29 cellular contexts compared by ENCODE assay signal in genomic region chr22:20010307-20011122, GRCh38. TPM values are rescaled to one million over a fixed set of nuclear protein-coding genes. Genes with fewer than 3 reads are reported as not detected.
DNase-seq lines count a peak whose midpoint lies in the region; ATAC-seq, FAIRE-seq and TF ChIP-seq lines count a peak whose summit lies in the region.
"Had no signal": no experiment of that assay in that cellular context is flagged by ENCODE, and none has a peak within 500 bp of the region (broad histone marks: within the 10 kb centered on the region; RNA-seq: fewer than 3 reads in every experiment).

No MANE protein-coding gene starts in this region.

- H3K27me3 ChIP-seq in mammary epithelial cell (ENCODE audit: insufficient read depth, low read length) (no peaks in the 10 kb centered on the region), endodermal cell (ENCODE audit: control insufficient read depth, insufficient read depth, low read length, poor library complexity, severe bottlenecking) (peaks cover 12% of the 10 kb centered on the region), HepG2 (ENCODE audit: control insufficient read depth in 1 of 2, insufficient read depth in 2 of 2, low read length in 2 of 2) (no peaks in the 10 kb centered on the region; a peak in 1 of 5 replicates), tibial nerve (no peaks in the 10 kb centered on the region)
- H3K27me3 ChIP-seq: gastroesophageal sphincter, sigmoid colon, testis had no signal

- no peak overlapping the region for H3K4me3 ChIP-seq in mammary epithelial cell (replicated peaks in 1 of 3; ENCODE audit: insufficient read depth in 1 of 3, low read depth in 2 of 3, low read length in 3 of 3)
- no peak overlapping the region for H3K4me3 ChIP-seq in endodermal cell (ENCODE audit: low read length)
- H3K4me3 ChIP-seq in HepG2 (replicated peaks in 1 of 3; ENCODE audit: insufficient read depth in 1 of 3, low read depth in 2 of 3, low read length in 3 of 3): no peak overlapping the region
- H3K4me3 ChIP-seq in tibial nerve: no peak overlapping the region
- H3K4me3 ChIP-seq: gastroesophageal sphincter, lower lobe of right lung, sigmoid colon, SJSA1, testis had no signal

- DNase-seq in mammary epithelial cell (peak; percentile 58), MCF 10A (ENCODE audit: unreplicated experiment) (no peak), endodermal cell (peak; percentile 35), HepG2 (ENCODE audit: low spot score) (peak; percentile 79), tibial nerve (ENCODE audit: low spot score in 2 of 2) (no peak), H54 (ENCODE audit: insufficient read length, low spot score) (no peak), DMS153 (lab: John Stamatoyannopoulos, UW) (no peak), T-helper 1 cell (no peak)
- DNase-seq: activated CD8-positive, alpha-beta T cell treated with anti-CD3 and anti-CD28 coated beads for 36 hours; activated naive CD8-positive, alpha-beta T cell treated with anti-CD3 and anti-CD28 coated beads for 36 hours; CD4-positive, alpha-beta T cell; central memory CD4-positive, alpha-beta T cell; EL; KG1; lower lobe of right lung; NCI-H1417; NCI-H2081 treated with DMSO at 0.1 percent for 48 hours; NCI-H226; sigmoid colon; stimulated activated naive CD4-positive, alpha-beta T cell; testis had no signal

- CTCF ChIA-PET in mammary epithelial cell (lab: Charles Lee; ENCODE audit: low non-redundant PET): no interaction called here
- CTCF ChIA-PET in MCF 10A (lab: Yijun Ruan, JAX): interaction anchor here (0.6 kb wide), 1 partner anchor 9 kb away, joined by 3 read pairs; no protein-coding TSS in a partner anchor
- CTCF ChIA-PET in HepG2 (lab: Yijun Ruan, JAX; ENCODE audit: low intra/inter-chr PET ratio, low total read pairs): interaction anchor here (1.2 kb wide), 1 partner anchor 40 kb away, joined by 3 read pairs; no protein-coding TSS in a partner anchor

- H3K79me2 ChIP-seq in mammary epithelial cell (ENCODE audit: insufficient read depth, low read length) (no peaks in the 10 kb centered on the region), HepG2 (ENCODE audit: insufficient read depth, low read length) (peaks cover 10% of the 10 kb centered on the region)

- peak; percentile 83 for ATAC-seq in HepG2
- ATAC-seq: activated CD8-positive, alpha-beta T cell treated with anti-CD3 and anti-CD28 coated beads for 36 hours; gastroesophageal sphincter; lower lobe of right lung; natural killer cell treated with Interleukin-12 subunit alpha and Interleukin-12 subunit beta and Interleukin-15 and Interleukin-18, amount 100 ng/mL, for 72 hours had no signal

- no peaks in the 10 kb centered on the region for H3K9me3 ChIP-seq in mammary epithelial cell (replicated peaks; ENCODE audit: insufficient read depth, low read length)
- no peaks in the 10 kb centered on the region for H3K9me3 ChIP-seq in endodermal cell (ENCODE audit: control insufficient read depth, low read length)
- no peaks in the 10 kb centered on the region for H3K9me3 ChIP-seq in HepG2 (ENCODE audit: low read length)
- H3K9me3 ChIP-seq in tibial nerve: no peaks in the 10 kb centered on the region
- H3K9me3 ChIP-seq: gastroesophageal sphincter, lower lobe of right lung, sigmoid colon, SJSA1, testis had no signal

- BruUV-seq in mammary epithelial cell (replicated peaks; lab: Mats Ljungman, UMichigan): no TSS peak
- BruUV-seq in MCF 10A (replicated peaks; lab: Mats Ljungman, UMichigan): no TSS peak
- no TSS peak for BruUV-seq in HepG2 (replicated peaks; lab: Mats Ljungman, UMichigan)

- H3K4me3 Mint-ChIP-seq in MCF 10A (ENCODE audit: unreplicated experiment) (no peak overlapping the region), endodermal cell (no peak overlapping the region)
- H3K4me3 Mint-ChIP-seq: activated CD8-positive, alpha-beta T cell treated with anti-CD3 and anti-CD28 coated beads for 36 hours; activated naive CD8-positive, alpha-beta T cell treated with anti-CD3 and anti-CD28 coated beads for 36 hours; CD4-positive, alpha-beta T cell; dendritic cell treated with granulocyte-macrophage colony-stimulating factor and Interleukin-4, amounts not matched to agents 40 ng/mL and 50 ng/mL, for 4 days; natural killer cell treated with Interleukin-12 subunit alpha and Interleukin-12 subunit beta and Interleukin-15 and Interleukin-18, amount 100 ng/mL, for 72 hours had no signal

- H3K36me3 Mint-ChIP-seq in MCF 10A (ENCODE audit: insufficient read depth, unreplicated experiment): no peaks in the 10 kb centered on the region
- H3K36me3 Mint-ChIP-seq in endodermal cell (ENCODE audit: low read depth): no peaks in the 10 kb centered on the region
- H3K36me3 Mint-ChIP-seq: activated naive CD8-positive, alpha-beta T cell treated with anti-CD3 and anti-CD28 coated beads for 36 hours; natural killer cell treated with Interleukin-12 subunit alpha and Interleukin-12 subunit beta and Interleukin-15 and Interleukin-18, amount 100 ng/mL, for 72 hours had no signal

- H2AFZ ChIP-seq in mammary epithelial cell (ENCODE audit: low read depth, low read length) (peak overlapping the region; percentile 51), HepG2 (ENCODE audit: low read length) (no peak overlapping the region)

- H3K27me3 Mint-ChIP-seq in MCF 10A (ENCODE audit: insufficient read depth, unreplicated experiment) (no peaks in the 10 kb centered on the region), endodermal cell (ENCODE audit: insufficient read depth) (peaks cover 13% of the 10 kb centered on the region)
- H3K27me3 Mint-ChIP-seq: natural killer cell treated with Interleukin-12 subunit alpha and Interleukin-12 subunit beta and Interleukin-15 and Interleukin-18, amount 100 ng/mL, for 72 hours had no signal

- no peaks in the 10 kb centered on the region for H3K36me3 ChIP-seq in mammary epithelial cell (ENCODE audit: insufficient read depth, low read length)
- no peaks in the 10 kb centered on the region for H3K36me3 ChIP-seq in endodermal cell (ENCODE audit: control insufficient read depth, insufficient read depth, low read length)
- no peaks in the 10 kb centered on the region; a peak in 1 of 5 replicates for H3K36me3 ChIP-seq in HepG2 (replicated peaks in 1 of 2; ENCODE audit: control insufficient read depth in 1 of 2, insufficient read depth in 2 of 2, low read length in 2 of 2)
- no peaks in the 10 kb centered on the region for H3K36me3 ChIP-seq in tibial nerve
- H3K36me3 ChIP-seq: gastroesophageal sphincter, lower lobe of right lung, sigmoid colon, SJSA1 had no signal

- H3K4me2 ChIP-seq in mammary epithelial cell (ENCODE audit: insufficient read depth, low read depth, low read length): no peak overlapping the region
- 0 out of 2 replicates have a peak overlapping the region, but pooled peaks have one; percentile 9 for H3K4me2 ChIP-seq in HepG2 (ENCODE audit: low read depth, low read length)

- H3K4me1 Mint-ChIP-seq in MCF 10A (ENCODE audit: insufficient read depth, unreplicated experiment) (peaks cover 9% of the 10 kb centered on the region), endodermal cell (peaks cover 4% of the 10 kb centered on the region)
- H3K4me1 Mint-ChIP-seq: activated naive CD8-positive, alpha-beta T cell treated with anti-CD3 and anti-CD28 coated beads for 36 hours had no signal

- H3K9me3 Mint-ChIP-seq in MCF 10A (ENCODE audit: unreplicated experiment) (no peaks in the 10 kb centered on the region), endodermal cell (peaks cover 2% of the 10 kb centered on the region)
- H3K9me3 Mint-ChIP-seq: activated CD8-positive, alpha-beta T cell treated with anti-CD3 and anti-CD28 coated beads for 36 hours; activated naive CD8-positive, alpha-beta T cell treated with anti-CD3 and anti-CD28 coated beads for 36 hours; CD4-positive, alpha-beta T cell; dendritic cell treated with granulocyte-macrophage colony-stimulating factor and Interleukin-4, amounts not matched to agents 40 ng/mL and 50 ng/mL, for 4 days; natural killer cell treated with Interleukin-12 subunit alpha and Interleukin-12 subunit beta and Interleukin-15 and Interleukin-18, amount 100 ng/mL, for 72 hours had no signal

- H3K27ac ChIP-seq in mammary epithelial cell (ENCODE audit: insufficient read depth, low read depth, low read length) (no peak overlapping the region), endodermal cell (ENCODE audit: low read depth, low read length) (no peak overlapping the region), HepG2 (ENCODE audit: extremely low read length, insufficient read depth, low read length) (peak overlapping the region; percentile 38), tibial nerve (peak overlapping the region in 3 of 4 donors; percentile 15 to 81 (median 23))
- H3K27ac ChIP-seq: 22Rv1, gastroesophageal sphincter, lower lobe of right lung, sigmoid colon, SJSA1, testis had no signal

- POLR2A ChIA-PET in MCF 10A (lab: Yijun Ruan, JAX) (interaction anchor here (1.5 kb wide), 1 partner anchor 12 kb away, joined by 6 read pairs; no protein-coding TSS in a partner anchor), HepG2 (lab: Yijun Ruan, JAX) (interaction anchor here (0.7 to 1.0 kb wide), 2 partner anchors 48 to 107 kb away, joined by 3 to 6 read pairs; partner anchors contain the start of gene TRMT2A)

- in situ Hi-C loops in mammary epithelial cell (cut with MboI; ENCODE audit: low sequenced_read_pairs in 2 of 2): loop anchor here in 1 of 2 donors (5.0 kb wide), 1 partner anchor 38 kb away; no protein-coding TSS in a partner anchor
- in situ Hi-C loops in HepG2 (cut with HindIII; ENCODE audit: extremely low pct_ligation_motif_present, low pct_unique_long_range_greater_than_20kb): loop anchor here (5.0 kb wide), 1 partner anchor 38 kb away; no protein-coding TSS in a partner anchor

- 41% methylated on average over 9 of the region's 14 CpGs for WGBS in mammary epithelial cell (ENCODE audit: low coverage, missing lambda C conversion rate)
- 84 to 89% methylated on average over 7 to 14 of the region's 14 CpGs for WGBS in endodermal cell (ENCODE audit: insufficient coverage in 1 of 2, insufficient read length in 1 of 2), 2 experiments
- 85% methylated on average over 4 of the region's 14 CpGs for WGBS in HepG2 (ENCODE audit: low lambda C conversion rate)
- WGBS in tibial nerve, 2 donors: 78 to 86% methylated on average over 12 to 13 of the region's 14 CpGs

- TF ChIP-seq CTCF in mammary epithelial cell (conservative IDR thresholded peaks at IDR 0.05 in 1 of 2, IDR thresholded peaks at IDR 0.05 in 1 of 2; ENCODE audit: extremely low read depth in 1 of 2, insufficient read depth in 1 of 2, low read depth in 1 of 2, low read length in 2 of 2): no peak
- no peak for TF ChIP-seq CTCF in MCF 10A (IDR thresholded peaks at IDR 0.05; ENCODE audit: unreplicated experiment)
- no peak for TF ChIP-seq CTCF in endodermal cell (conservative IDR thresholded peaks at IDR 0.05)
- TF ChIP-seq CTCF in HepG2 (CRISPR knock-in tag; IDR thresholded peaks at IDR 0.05): no peak; the same call in 1 of the 2 replicates
- TF ChIP-seq CTCF in tibial nerve (IDR thresholded peaks at IDR 0.05): no peak

- TF ChIP-seq EP300 in HepG2 (IDR thresholded peaks at IDR 0.05; ENCODE audit: low read depth in 2 of 2, low read length in 2 of 2) (no peak), HepG2 (CRISPR knock-in tag; IDR thresholded peaks at IDR 0.05; ENCODE audit: borderline replicate concordance) (0 out of 2 replicates have a peak, but pooled peaks have one; percentile 44), tibial nerve (IDR thresholded peaks at IDR 0.05) (no peak)

- H3K4me1 ChIP-seq in mammary epithelial cell (ENCODE audit: insufficient read depth, low read length) (peaks cover 24% of the 10 kb centered on the region), endodermal cell (ENCODE audit: control insufficient read depth, insufficient read depth, low read length) (peaks cover 5% of the 10 kb centered on the region), HepG2 (ENCODE audit: insufficient read depth, low read length) (peaks cover 54% of the 10 kb centered on the region), tibial nerve (peaks cover 0 to 49% (median 8%) of the 10 kb centered on the region in 4 donors)
- H3K4me1 ChIP-seq: SJSA1 had no signal

- H3K9ac ChIP-seq in mammary epithelial cell (ENCODE audit: insufficient read depth, low read length) (no peak overlapping the region), endodermal cell (ENCODE audit: extremely low read depth, low read length, poor library complexity, severe bottlenecking) (no peak overlapping the region), HepG2 (ENCODE audit: insufficient read depth, low read depth, low read length) (peak overlapping the region; percentile 3)

- intact Hi-C loops in mammary epithelial cell (cut with micrococcal nuclease) (no loop called here), MCF 10A (cut with micrococcal nuclease) (no loop called here), HepG2 (cut with micrococcal nuclease; ENCODE audit: unreplicated experiment) (loop anchor here (10.0 kb wide), 1 partner anchor 64 kb away; no protein-coding TSS in a partner anchor)

- no peak for TF ChIP-seq POLR2A in HepG2 (IDR thresholded peaks at IDR 0.05; ENCODE audit: insufficient read depth in 1 of 2, low read depth in 2 of 2, low read length in 2 of 2)
- TF ChIP-seq POLR2A in tibial nerve (IDR thresholded peaks at IDR 0.05): no peak
- no peak for TF ChIP-seq POLR2A in H54 (IDR thresholded peaks at IDR 0.05; ENCODE audit: low read depth, low read length)

- FAIRE-seq in HepG2 (lab: Jason Lieb, UNC) (peak; percentile 85), H54 (lab: Jason Lieb, UNC) (no peak)
- FAIRE-seq: astrocyte, RCC 7860, TTC549 had no signal

- dilution Hi-C loops in mammary epithelial cell (cut with HindIII; ENCODE audit: low sequenced_read_pairs): no loop called here

- H3K27ac Mint-ChIP-seq in MCF 10A (ENCODE audit: low read depth, unreplicated experiment): no peak overlapping the region
- no peak overlapping the region for H3K27ac Mint-ChIP-seq in endodermal cell
- H3K27ac Mint-ChIP-seq: activated CD8-positive, alpha-beta T cell treated with anti-CD3 and anti-CD28 coated beads for 36 hours; activated naive CD8-positive, alpha-beta T cell treated with anti-CD3 and anti-CD28 coated beads for 36 hours; CD4-positive, alpha-beta T cell; dendritic cell treated with granulocyte-macrophage colony-stimulating factor and Interleukin-4, amounts not matched to agents 40 ng/mL and 50 ng/mL, for 4 days had no signal

- TF ChIP-seq RAD21 in HepG2 (CRISPR knock-in tag; IDR thresholded peaks at IDR 0.05): no peak

- H4K20me1 ChIP-seq in mammary epithelial cell (ENCODE audit: insufficient read depth, low read length) (no peaks in the 10 kb centered on the region), HepG2 (ENCODE audit: insufficient read depth, low read length) (no peaks in the 10 kb centered on the region)

RNA-seq across cellular contexts. Expression of gene ARVCF, which starts 6.1 kb away (rescaled TPM):
- total RNA-seq in mammary epithelial cell (10 to 100 TPM; 16.4 to 34.3 TPM), MCF 10A (2022) (7.5 and 11.8 TPM in 2 replicates), endodermal cell (10 to 100 TPM; 48.3 to 61.3 TPM), HepG2 (2016; rRNA removed; fragmentation: Illumina TruSeq; extraction: Trizol) (10.4 and 17.7 TPM in 2 replicates), tibial nerve (10 to 100 TPM; 47.5 to 98.3 (median 80.6) TPM)
- polyA plus RNA-seq in mammary epithelial cell (6.0 TPM), HepG2 (2011; rRNA removed) (16.4 and 23.8 TPM in 2 replicates)
- 2.3 TPM for polyA minus RNA-seq in mammary epithelial cell
- 71.1 TPM for polyA plus RNA-seq in endodermal cell (2013, experiment 1 of 2)
- 66.0 TPM for polyA plus RNA-seq in endodermal cell (2013, experiment 2 of 2)
- total RNA-seq in HepG2 (2016; cell fraction: cytosol; rRNA removed; fragmentation: Illumina TruSeq; extraction: Trizol; ENCODE audit: low read depth): 3.9 and 4.0 TPM in 2 replicates
- total RNA-seq in HepG2 (2016; cell fraction: insoluble cytoplasmic fraction; rRNA removed; fragmentation: Illumina TruSeq; extraction: Trizol): 8.1 and 18.0 TPM in 2 replicates
- 3.8 and 4.0 TPM in 2 replicates for total RNA-seq in HepG2 (2016; cell fraction: membrane; rRNA removed; fragmentation: Illumina TruSeq; extraction: Trizol)
- total RNA-seq in HepG2 (2016; cell fraction: nucleus; rRNA removed; fragmentation: Illumina TruSeq; extraction: Trizol): 20.2 and 20.4 TPM in 2 replicates
- 8.4 and 13.1 TPM in 2 replicates for polyA plus RNA-seq in HepG2 (2011; cell fraction: cytosol; rRNA removed)
- 152 and 182 TPM in 2 replicates for polyA plus RNA-seq in HepG2 (2011; cell fraction: nucleus; rRNA removed)
- 11.1 and 12.4 TPM in 2 replicates for polyA plus RNA-seq in HepG2 (2012)
- polyA plus RNA-seq in HepG2 (2016; cell fraction: cytosol; fragmentation: Illumina TruSeq; extraction: Trizol; ENCODE audit: low read depth): 0.99 and 1.4 TPM in 2 replicates
- 8.5 and 10.9 TPM in 2 replicates for polyA plus RNA-seq in HepG2 (2016; cell fraction: insoluble cytoplasmic fraction; fragmentation: Illumina TruSeq; extraction: Trizol; ENCODE audit: low read depth)
- polyA plus RNA-seq in HepG2 (2016; cell fraction: membrane; fragmentation: Illumina TruSeq; extraction: Trizol; ENCODE audit: low read depth): 2.0 and 2.3 TPM in 2 replicates
- polyA plus RNA-seq in HepG2 (2016; cell fraction: nucleus; fragmentation: Illumina TruSeq; extraction: Trizol; ENCODE audit: insufficient read depth, low read depth): 42.2 and 48.6 TPM in 2 replicates
- 1.2 and 26.6 TPM in 2 replicates for polyA minus RNA-seq in HepG2 (2011; rRNA and poly(A)+ RNA removed; ENCODE audit: low replicate concordance)
- polyA minus RNA-seq in HepG2 (2011; cell fraction: cytosol; rRNA and poly(A)+ RNA removed): 9.2 and 12.0 TPM in 2 replicates
- polyA minus RNA-seq in HepG2 (2011; cell fraction: nucleus; rRNA and poly(A)+ RNA removed): 28.6 and 29.7 TPM in 2 replicates

RNA-seq across cellular contexts. Expression of gene TANGO2, which starts 10.4 kb away (rescaled TPM):
- total RNA-seq in mammary epithelial cell (10 to 100 TPM; 22.5 to 45.7 TPM), MCF 10A (2022) (13.9 and 16.0 TPM in 2 replicates), endodermal cell (10 to 100 TPM; 19.9 to 21.8 TPM), HepG2 (2016; rRNA removed; fragmentation: Illumina TruSeq; extraction: Trizol) (12.1 and 12.9 TPM in 2 replicates), tibial nerve (10 to 100 TPM; 31.7 to 56.7 (median 39.0) TPM)
- polyA plus RNA-seq in mammary epithelial cell (39.1 TPM), HepG2 (2011; rRNA removed) (14.8 and 20.8 TPM in 2 replicates)
- 47.0 TPM for polyA minus RNA-seq in mammary epithelial cell
- 8.5 TPM for polyA plus RNA-seq in endodermal cell (2013, experiment 1 of 2)
- 9.2 TPM for polyA plus RNA-seq in endodermal cell (2013, experiment 2 of 2)
- 7.0 and 7.5 TPM in 2 replicates for total RNA-seq in HepG2 (2016; cell fraction: cytosol; rRNA removed; fragmentation: Illumina TruSeq; extraction: Trizol; ENCODE audit: low read depth)
- total RNA-seq in HepG2 (2016; cell fraction: insoluble cytoplasmic fraction; rRNA removed; fragmentation: Illumina TruSeq; extraction: Trizol): 11.8 and 12.2 TPM in 2 replicates
- total RNA-seq in HepG2 (2016; cell fraction: membrane; rRNA removed; fragmentation: Illumina TruSeq; extraction: Trizol): 17.5 and 20.9 TPM in 2 replicates
- total RNA-seq in HepG2 (2016; cell fraction: nucleus; rRNA removed; fragmentation: Illumina TruSeq; extraction: Trizol): 7.2 and 10.6 TPM in 2 replicates
- 17.4 and 18.3 TPM in 2 replicates for polyA plus RNA-seq in HepG2 (2011; cell fraction: cytosol; rRNA removed)
- polyA plus RNA-seq in HepG2 (2011; cell fraction: nucleus; rRNA removed): 24.2 and 25.5 TPM in 2 replicates
- polyA plus RNA-seq in HepG2 (2012): 5.0 and 9.6 TPM in 2 replicates
- 8.1 TPM in 2 replicates for polyA plus RNA-seq in HepG2 (2016; cell fraction: cytosol; fragmentation: Illumina TruSeq; extraction: Trizol; ENCODE audit: low read depth)
- 10.1 and 14.2 TPM in 2 replicates for polyA plus RNA-seq in HepG2 (2016; cell fraction: insoluble cytoplasmic fraction; fragmentation: Illumina TruSeq; extraction: Trizol; ENCODE audit: low read depth)
- 14.1 and 15.1 TPM in 2 replicates for polyA plus RNA-seq in HepG2 (2016; cell fraction: membrane; fragmentation: Illumina TruSeq; extraction: Trizol; ENCODE audit: low read depth)
- 17.4 and 18.4 TPM in 2 replicates for polyA plus RNA-seq in HepG2 (2016; cell fraction: nucleus; fragmentation: Illumina TruSeq; extraction: Trizol; ENCODE audit: insufficient read depth, low read depth)
- 34.8 and 39.9 TPM in 2 replicates for polyA minus RNA-seq in HepG2 (2011; rRNA and poly(A)+ RNA removed; ENCODE audit: low replicate concordance)
- 9.8 and 10.9 TPM in 2 replicates for polyA minus RNA-seq in HepG2 (2011; cell fraction: cytosol; rRNA and poly(A)+ RNA removed)
- 8.9 and 9.0 TPM in 2 replicates for polyA minus RNA-seq in HepG2 (2011; cell fraction: nucleus; rRNA and poly(A)+ RNA removed)

Comparison
In these comparisons a context has a peak if more than half of its experiments do, and no peak if none do; other contexts are left out.
1. DNase-seq: peak in mammary epithelial cell (single experiment), endodermal cell (single experiment) and HepG2 (single experiment); none in MCF 10A (single experiment), tibial nerve (0 of 2), H54 (single experiment), DMS153 (single experiment) and T-helper 1 cell (0 of 5).
2. H3K27ac ChIP-seq: peak in HepG2 (single experiment) and tibial nerve (3 of 4); none in mammary epithelial cell (single experiment) and endodermal cell (single experiment).